1 cellular context compared by ENCODE assay signal in the genomic region with DNA sequence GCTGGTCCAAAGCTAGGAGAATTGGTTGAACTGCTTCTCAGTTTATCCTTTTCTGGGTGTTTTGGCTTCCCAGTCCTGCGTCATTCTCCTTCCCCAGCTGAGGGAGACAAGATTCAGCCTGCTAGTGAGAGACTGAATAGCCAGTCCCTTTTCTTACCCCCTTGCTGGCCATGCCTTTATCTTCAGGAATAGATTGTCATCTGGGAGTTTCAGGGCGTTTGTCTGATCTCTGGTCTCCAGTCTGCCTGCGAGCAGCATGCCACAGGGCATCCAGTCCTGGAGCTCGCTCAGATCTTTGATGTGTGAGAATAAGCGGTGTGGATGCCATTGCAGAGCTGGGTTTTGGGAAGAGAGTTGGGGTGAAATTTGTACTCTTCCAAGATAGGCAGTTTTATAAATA.
TF ChIP-seq lines count a peak whose summit lies in the region.

No MANE protein-coding gene starts in this region.

TF ChIP-seq in A549, 52 proteins besides CTCF, POLR2A, EP300 and RAD21 (continued from another document):
- TF ChIP-seq, protein P1, sequence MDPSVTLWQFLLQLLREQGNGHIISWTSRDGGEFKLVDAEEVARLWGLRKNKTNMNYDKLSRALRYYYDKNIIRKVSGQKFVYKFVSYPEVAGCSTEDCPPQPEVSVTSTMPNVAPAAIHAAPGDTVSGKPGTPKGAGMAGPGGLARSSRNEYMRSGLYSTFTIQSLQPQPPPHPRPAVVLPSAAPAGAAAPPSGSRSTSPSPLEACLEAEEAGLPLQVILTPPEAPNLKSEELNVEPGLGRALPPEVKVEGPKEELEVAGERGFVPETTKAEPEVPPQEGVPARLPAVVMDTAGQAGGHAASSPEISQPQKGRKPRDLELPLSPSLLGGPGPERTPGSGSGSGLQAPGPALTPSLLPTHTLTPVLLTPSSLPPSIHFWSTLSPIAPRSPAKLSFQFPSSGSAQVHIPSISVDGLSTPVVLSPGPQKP (IDR thresholded peaks at IDR 0.05; ENCODE audit: low read depth, low read length): no peak
